In genomic region chr19:1286451-1286858, GRCh38 we compare ENCODE assay signal across 15 cellular contexts. TPM values are rescaled to one million over a fixed set of nuclear protein-coding genes. Genes with fewer than 3 reads are reported as not detected.
DNase-seq lines count a peak whose midpoint lies in the region; ATAC-seq, FAIRE-seq and TF ChIP-seq lines count a peak whose summit lies in the region.
"Had no signal": no experiment of that assay in that cellular context is flagged by ENCODE, and none has a peak within 500 bp of the region (broad histone marks: within the 10 kb centered on the region; RNA-seq: fewer than 3 reads in every experiment).

No MANE protein-coding gene starts in this region.

- intact Hi-C loops in activated CD8-positive, alpha-beta T cell treated with anti-CD3 and anti-CD28 coated beads for 36 hours (cut with micrococcal nuclease): no loop called here

- peaks cover 5% of the 10 kb centered on the region for H3K4me1 Mint-ChIP-seq in activated CD4-positive, alpha-beta T cell treated with anti-CD3 and anti-CD28 coated beads, Interleukin-2, amount 10 ng/mL, durations not matched to agents 7 days and 5 days
- peaks cover 2% of the 10 kb centered on the region for H3K4me1 Mint-ChIP-seq in activated CD8-positive, alpha-beta T cell treated with anti-CD3 and anti-CD28 coated beads for 36 hours (ENCODE audit: low read depth)

- H3K27ac Mint-ChIP-seq in activated CD4-positive, alpha-beta T cell treated with anti-CD3 and anti-CD28 coated beads, Interleukin-2, amount 10 ng/mL, durations not matched to agents 7 days and 5 days: no peak overlapping the region
- H3K27ac Mint-ChIP-seq in activated CD8-positive, alpha-beta T cell treated with anti-CD3 and anti-CD28 coated beads for 36 hours: no peak overlapping the region

- H3K9ac ChIP-seq in iPS-20b (ENCODE audit: low read depth, low read length): peak overlapping the region; percentile 48; the same call in 1 of the 2 replicates

- peak overlapping the region; percentile 57 for H3K4me3 ChIP-seq in iPS-20b (ENCODE audit: low read length)
- H3K4me3 ChIP-seq in small intestine (ENCODE audit: low read depth in 1 of 2, low read length in 2 of 2): peak overlapping the region; percentile 43 to 80

- 7 to 14% (median 10%) methylated on average over 19 to 23 of the region's 23 CpGs for WGBS in small intestine, 3 donors

- no peak for TF ChIP-seq CTCF in activated CD8-positive, alpha-beta T cell treated with anti-CD3 and anti-CD28 coated beads for 36 hours (IDR thresholded peaks at IDR 0.05)

- H3K9me3 ChIP-seq in iPS-20b (ENCODE audit: insufficient read depth, low read depth, low read length) (no peaks in the 10 kb centered on the region), small intestine (ENCODE audit: control insufficient read depth, low read depth) (no peaks in the 10 kb centered on the region)

- CTCF ChIA-PET in activated CD4-positive, alpha-beta T cell treated with anti-CD3 and anti-CD28 coated beads, Interleukin-2, amount 10 ng/mL, durations not matched to agents 7 days and 5 days (lab: Charles Lee): interaction anchor here (0.7 kb wide), 1 partner anchor 66 kb away, joined by 4 read pairs; no protein-coding TSS in a partner anchor
- CTCF ChIA-PET in activated CD8-positive, alpha-beta T cell treated with anti-CD3 and anti-CD28 coated beads for 36 hours (lab: Charles Lee): no interaction called here

- no peak overlapping the region for H3K27ac ChIP-seq in iPS-20b (ENCODE audit: low read length)
- peak overlapping the region; percentile 84 to 86 for H3K27ac ChIP-seq in small intestine (ENCODE audit: low read depth in 1 of 2, low read length in 1 of 2)

- H3K4me1 ChIP-seq in iPS-20b (ENCODE audit: insufficient read depth, low read length) (no peaks in the 10 kb centered on the region), small intestine (ENCODE audit: control insufficient read depth in 2 of 2, insufficient read depth in 1 of 2, low read depth in 1 of 2, low read length in 1 of 2) (no peaks in the 10 kb centered on the region)

- DNase-seq in activated CD4-positive, alpha-beta T cell treated with anti-CD3 and anti-CD28 coated beads, Interleukin-2, amount 10 ng/mL, durations not matched to agents 7 days and 5 days: no peak
- DNase-seq in activated CD4-positive, alpha-beta T cell treated with anti-CD3 and anti-CD28 coated beads for 48 hours: no peak
- DNase-seq in activated CD8-positive, alpha-beta T cell treated with anti-CD3 and anti-CD28 coated beads for 36 hours: no peak
- no peak for DNase-seq in small intestine
- no peak for DNase-seq in DMS 273 treated with DMSO at 0.1 percent for 48 hours (lab: John Stamatoyannopoulos, UW)
- DNase-seq in ureter (ENCODE audit: low spot score): no peak
- DNase-seq: activated CD8-positive, alpha-beta memory T cell treated with anti-CD3 and anti-CD28 coated beads, Interleukin-2, amount 50 U/mL, for 48 hours; DMS79 treated with DMSO at 0.1 percent for 48 hours; NCI-H1436 treated with DMSO at 0.1 percent for 48 hours had no signal

- H3K36me3 ChIP-seq in iPS-20b (ENCODE audit: insufficient read depth, low read depth, low read length) (no peaks in the 10 kb centered on the region), small intestine (ENCODE audit: control insufficient read depth in 2 of 2, insufficient read depth in 2 of 2, low read length in 2 of 2) (no peaks in the 10 kb centered on the region)

- no peak for FAIRE-seq in small intestine (lab: Jason Lieb, UNC)
- FAIRE-seq: A204.1, frontal cortex had no signal

- H3K27me3 ChIP-seq in iPS-20b (ENCODE audit: insufficient read depth, low read length) (peaks cover 26% of the 10 kb centered on the region), small intestine (ENCODE audit: control insufficient read depth in 2 of 2, insufficient read depth in 2 of 2, low read length in 2 of 2) (peaks cover 0 to 11% of the 10 kb centered on the region in 2 donors)

- POLR2A ChIA-PET in activated CD4-positive, alpha-beta T cell treated with anti-CD3 and anti-CD28 coated beads, Interleukin-2, amount 10 ng/mL, durations not matched to agents 7 days and 5 days (lab: Charles Lee): no interaction called here
- POLR2A ChIA-PET in activated CD8-positive, alpha-beta T cell treated with anti-CD3 and anti-CD28 coated beads for 36 hours (lab: Charles Lee): no interaction called here

- no peaks in the 10 kb centered on the region for H3K36me3 Mint-ChIP-seq in activated CD4-positive, alpha-beta T cell treated with anti-CD3 and anti-CD28 coated beads, Interleukin-2, amount 10 ng/mL, durations not matched to agents 7 days and 5 days (ENCODE audit: low read depth)
- no peaks in the 10 kb centered on the region for H3K36me3 Mint-ChIP-seq in activated CD8-positive, alpha-beta T cell treated with anti-CD3 and anti-CD28 coated beads for 36 hours (ENCODE audit: low read depth)

- no peak for ATAC-seq in activated CD8-positive, alpha-beta T cell treated with anti-CD3 and anti-CD28 coated beads for 36 hours
- ATAC-seq in HG02798 (IDR thresholded peaks at IDR 0.05; ENCODE audit: poor library complexity, unreplicated experiment): no peak

- peaks cover 22% of the 10 kb centered on the region for H3K27me3 Mint-ChIP-seq in activated CD4-positive, alpha-beta T cell treated with anti-CD3 and anti-CD28 coated beads, Interleukin-2, amount 10 ng/mL, durations not matched to agents 7 days and 5 days
- peaks cover 25% of the 10 kb centered on the region for H3K27me3 Mint-ChIP-seq in activated CD8-positive, alpha-beta T cell treated with anti-CD3 and anti-CD28 coated beads for 36 hours

- H3K9me3 Mint-ChIP-seq in activated CD4-positive, alpha-beta T cell treated with anti-CD3 and anti-CD28 coated beads, Interleukin-2, amount 10 ng/mL, durations not matched to agents 7 days and 5 days: no peaks in the 10 kb centered on the region
- H3K9me3 Mint-ChIP-seq in activated CD8-positive, alpha-beta T cell treated with anti-CD3 and anti-CD28 coated beads for 36 hours: no peaks in the 10 kb centered on the region

- peak overlapping the region; percentile 49 for H3K4me3 Mint-ChIP-seq in activated CD4-positive, alpha-beta T cell treated with anti-CD3 and anti-CD28 coated beads, Interleukin-2, amount 10 ng/mL, durations not matched to agents 7 days and 5 days
- H3K4me3 Mint-ChIP-seq in activated CD8-positive, alpha-beta T cell treated with anti-CD3 and anti-CD28 coated beads for 36 hours: peak overlapping the region; percentile 43

RNA-seq across cellular contexts. Expression of gene EFNA2, which starts 0.8 kb away (rescaled TPM):
- total RNA-seq in activated CD4-positive, alpha-beta T cell treated with anti-CD3 and anti-CD28 coated beads, Interleukin-2, amount 10 ng/mL, durations not matched to agents 7 days and 5 days: not detected
- total RNA-seq in activated CD8-positive, alpha-beta T cell treated with anti-CD3 and anti-CD28 coated beads for 36 hours: not detected
- polyA plus RNA-seq in small intestine: 10 to 100 TPM; 17.7 to 31.3 (median 27.9) TPM
- 0.70 TPM for total RNA-seq in ureter
- total RNA-seq: lung microvascular endothelial cell; T-helper 1 cell treated with Interleukin-12 subunit alpha and Interleukin-12 subunit beta and Interleukin-4 antibody, amounts not matched to agents 30 ng/mL and 1 ng/mL, for 36 hours had no signal

RNA-seq across cellular contexts. Expression of gene FAM174C, which starts 11.1 kb away (rescaled TPM):
- total RNA-seq in activated CD4-positive, alpha-beta T cell treated with anti-CD3 and anti-CD28 coated beads, Interleukin-2, amount 10 ng/mL, durations not matched to agents 7 days and 5 days: 10 to 100 TPM; 47.8 to 51.5 TPM
- total RNA-seq in activated CD8-positive, alpha-beta T cell treated with anti-CD3 and anti-CD28 coated beads for 36 hours: 10 to 100 TPM; 77.0 to 88.0 TPM
- polyA plus RNA-seq in small intestine: 100 to 1,000 TPM in 1 of 3 donors, 10 to 100 TPM in 2; 80.6 to 118 (median 84.1) TPM
- total RNA-seq in ureter: 47.5 TPM

RNA-seq across cellular contexts. Expression of gene CIRBP, which starts 17.3 kb away (rescaled TPM):
- total RNA-seq in activated CD4-positive, alpha-beta T cell treated with anti-CD3 and anti-CD28 coated beads, Interleukin-2, amount 10 ng/mL, durations not matched to agents 7 days and 5 days: 100 to 1,000 TPM; 169 to 224 TPM
- total RNA-seq in activated CD8-positive, alpha-beta T cell treated with anti-CD3 and anti-CD28 coated beads for 36 hours: 100 to 1,000 TPM; 161 to 180 TPM
- 100 to 1,000 TPM; 250 to 377 (median 368) TPM for polyA plus RNA-seq in small intestine
- total RNA-seq in ureter: 524 TPM

RNA-seq across cellular contexts. Expression of gene MIDN, which starts 38.1 kb away (rescaled TPM):
- 10 to 100 TPM; 58.0 to 65.7 TPM for total RNA-seq in activated CD4-positive, alpha-beta T cell treated with anti-CD3 and anti-CD28 coated beads, Interleukin-2, amount 10 ng/mL, durations not matched to agents 7 days and 5 days
- 10 to 100 TPM; 41.1 to 43.9 TPM for total RNA-seq in activated CD8-positive, alpha-beta T cell treated with anti-CD3 and anti-CD28 coated beads for 36 hours
- polyA plus RNA-seq in small intestine: 10 to 100 TPM; 28.1 to 35.4 (median 30.6) TPM
- total RNA-seq in ureter: 121 TPM

RNA-seq across cellular contexts. Expression of gene ATP5F1D, which starts 44.9 kb away (rescaled TPM):
- 100 to 1,000 TPM; 151 to 166 TPM for total RNA-seq in activated CD4-positive, alpha-beta T cell treated with anti-CD3 and anti-CD28 coated beads, Interleukin-2, amount 10 ng/mL, durations not matched to agents 7 days and 5 days
- total RNA-seq in activated CD8-positive, alpha-beta T cell treated with anti-CD3 and anti-CD28 coated beads for 36 hours: 100 to 1,000 TPM; 186 to 199 TPM
- polyA plus RNA-seq in small intestine: 100 to 1,000 TPM; 310 to 823 (median 675) TPM
- 144 TPM for total RNA-seq in ureter
